In genomic region chr5:169095976-169096375, GRCh38 we compare ENCODE assay signal across 24 cellular contexts.
DNase-seq lines count a peak whose midpoint lies in the region; ATAC-seq, FAIRE-seq and TF ChIP-seq lines count a peak whose summit lies in the region.
"Had no signal": no experiment of that assay in that cellular context is flagged by ENCODE, and none has a peak within 500 bp of the region (broad histone marks: within the 10 kb centered on the region; RNA-seq: fewer than 3 reads in every experiment).

No MANE protein-coding gene starts in this region.

- DNase-seq in AG10803 (ENCODE audit: low read depth) (peak; percentile 32), NCI-H226 (peak; percentile 45), astrocyte (ENCODE audit: low read depth) (peak; percentile 14)
- DNase-seq in stimulated activated CD4-positive, alpha-beta T cell treated with anti-CD3 and anti-CD28 coated beads, Interleukin-12 subunit alpha, Interleukin-12 subunit beta, amount 100 ng/mL, for 4 hours, result no peak
- no peak for DNase-seq in stimulated activated naive CD8-positive, alpha-beta T cell treated with anti-CD3 and anti-CD28 coated beads, Interleukin-15, Interleukin-2, amounts not matched to agents 100 U/mL and 50 U/mL, for 24 hours
- DNase-seq: HCEC 1CT, Kasumi-1, MV-4-11, NCI-H1105, NCI-H146, NCI-H1930, NCI-H2107, NCI-H446, NCI-H524 treated with DMSO at 0.1 percent for 48 hours, NCI-H774, PC-3 had no signal

- H3K4me1 Mint-ChIP-seq in astrocyte (ENCODE audit: low read depth, unreplicated experiment) (peaks cover 44% of the 10 kb centered on the region), nephron (peaks cover 25% of the 10 kb centered on the region)

- H3K36me3 Mint-ChIP-seq in astrocyte (ENCODE audit: low read depth, unreplicated experiment) (peaks cover 4% of the 10 kb centered on the region), nephron (ENCODE audit: low read depth) (peaks cover 9% of the 10 kb centered on the region)

- FAIRE-seq in astrocyte (lab: Jason Lieb, UNC), result peak; percentile 34
- FAIRE-seq: D721Med, H1, HepG2, K562 had no signal

- H3K79me2 ChIP-seq in astrocyte (ENCODE audit: insufficient read depth, low read length), result no peaks in the 10 kb centered on the region

- no peak overlapping the region for H3K27ac ChIP-seq in astrocyte (ENCODE audit: low read depth, low read length)
- H3K27ac ChIP-seq: 22Rv1 had no signal

- no peaks in the 10 kb centered on the region for H4K20me1 ChIP-seq in astrocyte (ENCODE audit: insufficient read depth, low read length)

- H3K9ac ChIP-seq in astrocyte (ENCODE audit: low read length), result no peak overlapping the region

- no peaks in the 10 kb centered on the region for H3K27me3 ChIP-seq in astrocyte (ENCODE audit: insufficient read depth, low read length)

- no peak overlapping the region for H3K4me2 ChIP-seq in astrocyte (ENCODE audit: low read length)

- H3K4me1 ChIP-seq in astrocyte (ENCODE audit: insufficient read depth, low read length), result peaks cover 4% of the 10 kb centered on the region

- H3K27me3 Mint-ChIP-seq in astrocyte (ENCODE audit: low read depth, unreplicated experiment) (no peaks in the 10 kb centered on the region), nephron (ENCODE audit: low read depth) (no peaks in the 10 kb centered on the region)

- TF ChIP-seq CTCF in AG10803 (conservative IDR thresholded peaks at IDR 0.05; ENCODE audit: low read length) (no peak), astrocyte (IDR thresholded peaks at IDR 0.05; ENCODE audit: insufficient read depth, low read depth, low read length) (no peak), nephron (IDR thresholded peaks at IDR 0.05; ENCODE audit: unreplicated experiment in 3 of 3) (no peak)

- H3K9me3 Mint-ChIP-seq in astrocyte (ENCODE audit: unreplicated experiment) (no peaks in the 10 kb centered on the region), nephron (peaks cover 4% of the 10 kb centered on the region)

- H2AFZ ChIP-seq in astrocyte (ENCODE audit: low read depth, low read length), result no peak overlapping the region

- ATAC-seq in GM21447 (IDR thresholded peaks at IDR 0.05; ENCODE audit: unreplicated experiment) (no peak), GM18502 (IDR thresholded peaks at IDR 0.05; ENCODE audit: poor library complexity, unreplicated experiment) (no peak)
- ATAC-seq in stimulated activated naive CD8-positive, alpha-beta T cell treated with anti-CD3 and anti-CD28 coated beads, Interleukin-15, Interleukin-2, amounts not matched to agents 100 U/mL and 50 U/mL, for 24 hours, result no peak
- ATAC-seq: HepG2 had no signal

- no peaks in the 10 kb centered on the region for H3K36me3 ChIP-seq in astrocyte (ENCODE audit: insufficient read depth, low read length)

- H3K4me3 ChIP-seq in AG10803 (ENCODE audit: low read length) (no peak overlapping the region), astrocyte (ENCODE audit: insufficient read depth, low read depth, low read length) (no peak overlapping the region)
- H3K4me3 ChIP-seq: K562 had no signal

- peak overlapping the region; percentile 93 for H3K27ac Mint-ChIP-seq in astrocyte (ENCODE audit: unreplicated experiment)
- H3K27ac Mint-ChIP-seq in nephron, result peak overlapping the region; percentile 7 to 38 (median 29)

- H3K4me3 Mint-ChIP-seq in astrocyte (ENCODE audit: unreplicated experiment) (no peak overlapping the region), nephron (no peak overlapping the region)

- H3K9me3 ChIP-seq in astrocyte (ENCODE audit: insufficient read depth, low read depth, low read length), result no peaks in the 10 kb centered on the region

Comparison
In these comparisons a context has a peak if more than half of its experiments do, and no peak if none do; other contexts are left out.
1. DNase-seq: peak in AG10803 (single experiment), NCI-H226 (single experiment) and astrocyte (single experiment); none in stimulated activated CD4-positive, alpha-beta T cell treated with anti-CD3 and anti-CD28 coated beads, Interleukin-12 subunit alpha, Interleukin-12 subunit beta, amount 100 ng/mL, for 4 hours (single experiment) and stimulated activated naive CD8-positive, alpha-beta T cell treated with anti-CD3 and anti-CD28 coated beads, Interleukin-15, Interleukin-2, amounts not matched to agents 100 U/mL and 50 U/mL, for 24 hours (single experiment).